In genomic region chr15:74843445-74843828, GRCh38 we compare ENCODE assay signal across 8 cellular contexts. TPM values are rescaled to one million over a fixed set of nuclear protein-coding genes. Genes with fewer than 3 reads are reported as not detected.
DNase-seq lines count a peak whose midpoint lies in the region; ATAC-seq, FAIRE-seq and TF ChIP-seq lines count a peak whose summit lies in the region.

No MANE protein-coding gene starts in this region.

- in situ Hi-C loops in HepG2 (cut with HindIII; ENCODE audit: extremely low pct_ligation_motif_present, low pct_unique_long_range_greater_than_20kb) = no loop called here

- H3K27me3 ChIP-seq in HepG2 (ENCODE audit: control insufficient read depth in 1 of 2, insufficient read depth in 2 of 2, low read length in 2 of 2) (no peaks in the 10 kb centered on the region), thoracic aorta (replicated peaks; ENCODE audit: insufficient read depth) (no peaks in the 10 kb centered on the region)

- peak overlapping the region; percentile 90 for H3K27ac Mint-ChIP-seq in T-helper 2 cell treated with Interferon-gamma antibody and Interleukin-4, amounts not matched to agents 5 μg/mL and 100 μg/mL, for 36 hours

- CTCF ChIA-PET in HepG2 (lab: Yijun Ruan, JAX; ENCODE audit: low intra/inter-chr PET ratio, low total read pairs) = interaction anchor here (1.8 kb wide), 1 partner anchor 72 kb away, joined by 6 read pairs; no protein-coding TSS in a partner anchor

- DNase-seq in T-helper 2 cell treated with Interferon-gamma antibody and Interleukin-4, amounts not matched to agents 5 μg/mL and 100 μg/mL, for 36 hours (ENCODE audit: low spot score) = no peak
- DNase-seq in T-helper 2 cell = no peak
- no peak for DNase-seq in HepG2 (ENCODE audit: low spot score)
- no peak for DNase-seq in thoracic aorta (ENCODE audit: low spot score)
- DNase-seq in NCI-H1930 (lab: John Stamatoyannopoulos, UW) = no peak
- DNase-seq in DMS79 treated with DMSO at 0.1 percent for 48 hours (lab: John Stamatoyannopoulos, UW) = no peak

- H3K36me3 ChIP-seq in HepG2 (replicated peaks in 1 of 2; ENCODE audit: control insufficient read depth in 1 of 2, insufficient read depth in 2 of 2, low read length in 2 of 2) (peaks cover 8 to 24% of the 10 kb centered on the region in 2 experiments; a peak in 4 of 5 replicates), thoracic aorta (peaks cover 13% of the 10 kb centered on the region)

- H3K9me3 ChIP-seq in HepG2 (ENCODE audit: low read length) = no peaks in the 10 kb centered on the region
- no peaks in the 10 kb centered on the region for H3K9me3 ChIP-seq in thoracic aorta

- TF ChIP-seq CTCF in HepG2 (CRISPR knock-in tag; IDR thresholded peaks at IDR 0.05) = no peak
- no peak for TF ChIP-seq CTCF in thoracic aorta (IDR thresholded peaks at IDR 0.05)

- POLR2A ChIA-PET in HepG2 (lab: Yijun Ruan, JAX) = interaction anchor here (0.9 kb wide), 1 partner anchor 30 kb away, joined by 3 read pairs; the partner anchor contains the start of gene SCAMP2

- 0 out of 2 replicates have a peak, but pooled peaks have one; percentile 24 for TF ChIP-seq RAD21 in HepG2 (CRISPR knock-in tag; IDR thresholded peaks at IDR 0.05)

- WGBS in HepG2 (ENCODE audit: low lambda C conversion rate) = 79% methylated on average over 11 of the region's 18 CpGs

- peaks cover 47% of the 10 kb centered on the region for H3K4me1 Mint-ChIP-seq in T-helper 2 cell treated with Interferon-gamma antibody and Interleukin-4, amounts not matched to agents 5 μg/mL and 100 μg/mL, for 36 hours (ENCODE audit: low read depth)

- intact Hi-C loops in HepG2 (cut with micrococcal nuclease; ENCODE audit: unreplicated experiment) = loop anchor here (2.0 kb wide), 1 partner anchor 13 kb away; no protein-coding TSS in a partner anchor

- H2AFZ ChIP-seq in HepG2 (ENCODE audit: low read length) = no peak overlapping the region

- H3K27me3 Mint-ChIP-seq in T-helper 2 cell treated with Interferon-gamma antibody and Interleukin-4, amounts not matched to agents 5 μg/mL and 100 μg/mL, for 36 hours (ENCODE audit: low read depth) = no peaks in the 10 kb centered on the region

- BruUV-seq in HepG2 (replicated peaks; lab: Mats Ljungman, UMichigan) = TSS peak; percentile 74

- FAIRE-seq in HepG2 (lab: Jason Lieb, UNC) = no peak

- ATAC-seq in HepG2 (no peak), thoracic aorta (ENCODE audit: insufficient number of reproducible peaks, low FRiP score, low read depth) (no peak), GM21717 (IDR thresholded peaks at IDR 0.05; ENCODE audit: unreplicated experiment) (no peak)

- H3K4me3 ChIP-seq in HepG2 (replicated peaks in 1 of 3; ENCODE audit: insufficient read depth in 1 of 3, low read depth in 2 of 3, low read length in 3 of 3) (peak overlapping the region in 2 of 3 experiments; percentile 6 to 84; a peak in 2 of 6 replicates), thoracic aorta (peak overlapping the region; percentile 96)

- peak overlapping the region; percentile 89 for H3K4me2 ChIP-seq in HepG2 (ENCODE audit: low read depth, low read length)

- peak overlapping the region; percentile 76 for H3K4me3 Mint-ChIP-seq in T-helper 2 cell treated with Interferon-gamma antibody and Interleukin-4, amounts not matched to agents 5 μg/mL and 100 μg/mL, for 36 hours

- no peaks in the 10 kb centered on the region for H3K79me2 ChIP-seq in HepG2 (ENCODE audit: insufficient read depth, low read length)

- TF ChIP-seq POLR2A in HepG2 (IDR thresholded peaks at IDR 0.05; ENCODE audit: insufficient read depth in 1 of 2, low read depth in 2 of 2, low read length in 2 of 2) = no peak

- H3K9me3 Mint-ChIP-seq in T-helper 2 cell treated with Interferon-gamma antibody and Interleukin-4, amounts not matched to agents 5 μg/mL and 100 μg/mL, for 36 hours = no peaks in the 10 kb centered on the region

- H3K4me1 ChIP-seq in HepG2 (ENCODE audit: insufficient read depth, low read length) = peaks cover 22% of the 10 kb centered on the region
- H3K4me1 ChIP-seq in thoracic aorta (ENCODE audit: control insufficient read depth in 1 of 2, low read depth in 2 of 2) = peaks cover 11 to 19% of the 10 kb centered on the region in 2 donors

- H3K27ac ChIP-seq in angular gyrus (ENCODE audit: low read depth, low read length) = peak overlapping the region; percentile 93
- H3K27ac ChIP-seq in HepG2 (ENCODE audit: extremely low read length, insufficient read depth, low read length) = peak overlapping the region; percentile 57
- H3K27ac ChIP-seq in thoracic aorta = peak overlapping the region; percentile 73 to 76

- no peaks in the 10 kb centered on the region for H4K20me1 ChIP-seq in HepG2 (ENCODE audit: insufficient read depth, low read length)

- H3K36me3 Mint-ChIP-seq in T-helper 2 cell treated with Interferon-gamma antibody and Interleukin-4, amounts not matched to agents 5 μg/mL and 100 μg/mL, for 36 hours (ENCODE audit: low read depth) = peaks cover 55% of the 10 kb centered on the region

- H3K9ac ChIP-seq in HepG2 (ENCODE audit: insufficient read depth, low read depth, low read length) = peak overlapping the region; percentile 69

- TF ChIP-seq EP300 in HepG2 (IDR thresholded peaks at IDR 0.05; ENCODE audit: low read depth in 2 of 2, low read length in 2 of 2) (no peak), HepG2 (CRISPR knock-in tag; IDR thresholded peaks at IDR 0.05; ENCODE audit: borderline replicate concordance) (no peak)

RNA-seq across cellular contexts. Expression of gene ULK3, which starts 0.5 kb away (rescaled TPM):
- total RNA-seq in HepG2 (2016; rRNA removed; fragmentation: Illumina TruSeq; extraction: Trizol) = 8.2 and 15.2 TPM in 2 replicates
- 7.6 and 8.1 TPM in 2 replicates for total RNA-seq in HepG2 (2016; cell fraction: cytosol; rRNA removed; fragmentation: Illumina TruSeq; extraction: Trizol; ENCODE audit: low read depth)
- total RNA-seq in HepG2 (2016; cell fraction: insoluble cytoplasmic fraction; rRNA removed; fragmentation: Illumina TruSeq; extraction: Trizol) = 8.9 and 14.6 TPM in 2 replicates
- total RNA-seq in HepG2 (2016; cell fraction: membrane; rRNA removed; fragmentation: Illumina TruSeq; extraction: Trizol) = 17.8 and 17.9 TPM in 2 replicates
- total RNA-seq in HepG2 (2016; cell fraction: nucleus; rRNA removed; fragmentation: Illumina TruSeq; extraction: Trizol) = 13.8 and 17.0 TPM in 2 replicates
- polyA plus RNA-seq in HepG2 (2011; rRNA removed) = 23.7 and 25.1 TPM in 2 replicates
- 10.1 and 12.4 TPM in 2 replicates for polyA plus RNA-seq in HepG2 (2011; cell fraction: cytosol; rRNA removed)
- 149 and 163 TPM in 2 replicates for polyA plus RNA-seq in HepG2 (2011; cell fraction: nucleus; rRNA removed)
- polyA plus RNA-seq in HepG2 (2012) = 11.8 and 16.1 TPM in 2 replicates
- polyA plus RNA-seq in HepG2 (2016; cell fraction: cytosol; fragmentation: Illumina TruSeq; extraction: Trizol; ENCODE audit: low read depth) = 9.7 and 10.4 TPM in 2 replicates
- polyA plus RNA-seq in HepG2 (2016; cell fraction: insoluble cytoplasmic fraction; fragmentation: Illumina TruSeq; extraction: Trizol; ENCODE audit: low read depth) = 7.6 and 10.2 TPM in 2 replicates
- 15.2 and 26.1 TPM in 2 replicates for polyA plus RNA-seq in HepG2 (2016; cell fraction: membrane; fragmentation: Illumina TruSeq; extraction: Trizol; ENCODE audit: low read depth)
- polyA plus RNA-seq in HepG2 (2016; cell fraction: nucleus; fragmentation: Illumina TruSeq; extraction: Trizol; ENCODE audit: insufficient read depth, low read depth) = 43.8 and 44.9 TPM in 2 replicates
- 13.8 and 70.3 TPM in 2 replicates for polyA minus RNA-seq in HepG2 (2011; rRNA and poly(A)+ RNA removed; ENCODE audit: low replicate concordance)
- polyA minus RNA-seq in HepG2 (2011; cell fraction: cytosol; rRNA and poly(A)+ RNA removed) = 4.8 and 5.1 TPM in 2 replicates
- 11.6 and 13.2 TPM in 2 replicates for polyA minus RNA-seq in HepG2 (2011; cell fraction: nucleus; rRNA and poly(A)+ RNA removed)
- total RNA-seq in thoracic aorta = 10 to 100 TPM; 34.9 to 72.2 TPM

RNA-seq across cellular contexts. Expression of gene CPLX3, which starts 17.0 kb away (rescaled TPM):
- not detected in 2 replicates for total RNA-seq in HepG2 (2016; rRNA removed; fragmentation: Illumina TruSeq; extraction: Trizol)
- total RNA-seq in HepG2 (2016; cell fraction: cytosol; rRNA removed; fragmentation: Illumina TruSeq; extraction: Trizol; ENCODE audit: low read depth) = not detected in 2 replicates
- not detected in 2 replicates for total RNA-seq in HepG2 (2016; cell fraction: insoluble cytoplasmic fraction; rRNA removed; fragmentation: Illumina TruSeq; extraction: Trizol)
- not detected in 2 replicates for total RNA-seq in HepG2 (2016; cell fraction: membrane; rRNA removed; fragmentation: Illumina TruSeq; extraction: Trizol)
- total RNA-seq in HepG2 (2016; cell fraction: nucleus; rRNA removed; fragmentation: Illumina TruSeq; extraction: Trizol) = not detected in 2 replicates
- not detected in 2 replicates for polyA plus RNA-seq in HepG2 (2011; rRNA removed)
- not detected in 2 replicates for polyA plus RNA-seq in HepG2 (2011; cell fraction: cytosol; rRNA removed)
- polyA plus RNA-seq in HepG2 (2011; cell fraction: nucleus; rRNA removed) = 0.05 TPM in 1 of 2 replicates, not detected in the other
- not detected in 2 replicates for polyA plus RNA-seq in HepG2 (2012)
- not detected in 2 replicates for polyA plus RNA-seq in HepG2 (2016; cell fraction: cytosol; fragmentation: Illumina TruSeq; extraction: Trizol; ENCODE audit: low read depth)
- polyA plus RNA-seq in HepG2 (2016; cell fraction: insoluble cytoplasmic fraction; fragmentation: Illumina TruSeq; extraction: Trizol; ENCODE audit: low read depth) = not detected in 2 replicates
- not detected in 2 replicates for polyA plus RNA-seq in HepG2 (2016; cell fraction: membrane; fragmentation: Illumina TruSeq; extraction: Trizol; ENCODE audit: low read depth)
- polyA plus RNA-seq in HepG2 (2016; cell fraction: nucleus; fragmentation: Illumina TruSeq; extraction: Trizol; ENCODE audit: insufficient read depth, low read depth) = not detected in 2 replicates
- not detected in 2 replicates for polyA minus RNA-seq in HepG2 (2011; rRNA and poly(A)+ RNA removed; ENCODE audit: low replicate concordance)
- polyA minus RNA-seq in HepG2 (2011; cell fraction: cytosol; rRNA and poly(A)+ RNA removed) = not detected in 2 replicates
- polyA minus RNA-seq in HepG2 (2011; cell fraction: nucleus; rRNA and poly(A)+ RNA removed) = not detected in 2 replicates
- total RNA-seq in thoracic aorta = not detected

RNA-seq across cellular contexts. Expression of gene SCAMP2, which starts 29.7 kb away (rescaled TPM):
- total RNA-seq in HepG2 (2016; rRNA removed; fragmentation: Illumina TruSeq; extraction: Trizol) = 23.6 and 34.8 TPM in 2 replicates
- total RNA-seq in HepG2 (2016; cell fraction: cytosol; rRNA removed; fragmentation: Illumina TruSeq; extraction: Trizol; ENCODE audit: low read depth) = 9.6 and 11.5 TPM in 2 replicates
- 21.6 and 36.5 TPM in 2 replicates for total RNA-seq in HepG2 (2016; cell fraction: insoluble cytoplasmic fraction; rRNA removed; fragmentation: Illumina TruSeq; extraction: Trizol)
- total RNA-seq in HepG2 (2016; cell fraction: membrane; rRNA removed; fragmentation: Illumina TruSeq; extraction: Trizol) = 19.1 and 19.4 TPM in 2 replicates
- total RNA-seq in HepG2 (2016; cell fraction: nucleus; rRNA removed; fragmentation: Illumina TruSeq; extraction: Trizol) = 34.8 and 43.1 TPM in 2 replicates
- polyA plus RNA-seq in HepG2 (2011; rRNA removed) = 121 and 137 TPM in 2 replicates
- 79.1 and 105 TPM in 2 replicates for polyA plus RNA-seq in HepG2 (2011; cell fraction: cytosol; rRNA removed)
- 60.5 and 61.0 TPM in 2 replicates for polyA plus RNA-seq in HepG2 (2011; cell fraction: nucleus; rRNA removed)
- 46.1 and 60.6 TPM in 2 replicates for polyA plus RNA-seq in HepG2 (2012)
- polyA plus RNA-seq in HepG2 (2016; cell fraction: cytosol; fragmentation: Illumina TruSeq; extraction: Trizol; ENCODE audit: low read depth) = 13.9 and 15.3 TPM in 2 replicates
- 40.8 and 49.5 TPM in 2 replicates for polyA plus RNA-seq in HepG2 (2016; cell fraction: insoluble cytoplasmic fraction; fragmentation: Illumina TruSeq; extraction: Trizol; ENCODE audit: low read depth)
- 19.7 and 19.9 TPM in 2 replicates for polyA plus RNA-seq in HepG2 (2016; cell fraction: membrane; fragmentation: Illumina TruSeq; extraction: Trizol; ENCODE audit: low read depth)
- polyA plus RNA-seq in HepG2 (2016; cell fraction: nucleus; fragmentation: Illumina TruSeq; extraction: Trizol; ENCODE audit: insufficient read depth, low read depth) = 82.6 and 86.5 TPM in 2 replicates
- polyA minus RNA-seq in HepG2 (2011; rRNA and poly(A)+ RNA removed; ENCODE audit: low replicate concordance) = 153 and 215 TPM in 2 replicates
- 43.0 and 53.0 TPM in 2 replicates for polyA minus RNA-seq in HepG2 (2011; cell fraction: cytosol; rRNA and poly(A)+ RNA removed)
- polyA minus RNA-seq in HepG2 (2011; cell fraction: nucleus; rRNA and poly(A)+ RNA removed) = 19.7 and 32.7 TPM in 2 replicates
- 10 to 100 TPM; 62.1 to 84.5 TPM for total RNA-seq in thoracic aorta

RNA-seq across cellular contexts. Expression of gene LMAN1L, which starts 30.8 kb away (rescaled TPM):
- total RNA-seq in HepG2 (2016; rRNA removed; fragmentation: Illumina TruSeq; extraction: Trizol) (not detected in 2 replicates), thoracic aorta (not detected)
- total RNA-seq in HepG2 (2016; cell fraction: cytosol; rRNA removed; fragmentation: Illumina TruSeq; extraction: Trizol; ENCODE audit: low read depth) = not detected in 2 replicates
- total RNA-seq in HepG2 (2016; cell fraction: insoluble cytoplasmic fraction; rRNA removed; fragmentation: Illumina TruSeq; extraction: Trizol) = not detected in 2 replicates
- not detected in 2 replicates for total RNA-seq in HepG2 (2016; cell fraction: membrane; rRNA removed; fragmentation: Illumina TruSeq; extraction: Trizol)
- not detected in 2 replicates for total RNA-seq in HepG2 (2016; cell fraction: nucleus; rRNA removed; fragmentation: Illumina TruSeq; extraction: Trizol)
- not detected in 2 replicates for polyA plus RNA-seq in HepG2 (2011; rRNA removed)
- not detected in 2 replicates for polyA plus RNA-seq in HepG2 (2011; cell fraction: cytosol; rRNA removed)
- 0.17 and 0.26 TPM in 2 replicates for polyA plus RNA-seq in HepG2 (2011; cell fraction: nucleus; rRNA removed)
- not detected in 2 replicates for polyA plus RNA-seq in HepG2 (2012)
- polyA plus RNA-seq in HepG2 (2016; cell fraction: cytosol; fragmentation: Illumina TruSeq; extraction: Trizol; ENCODE audit: low read depth) = not detected in 2 replicates
- not detected in 2 replicates for polyA plus RNA-seq in HepG2 (2016; cell fraction: insoluble cytoplasmic fraction; fragmentation: Illumina TruSeq; extraction: Trizol; ENCODE audit: low read depth)
- polyA plus RNA-seq in HepG2 (2016; cell fraction: membrane; fragmentation: Illumina TruSeq; extraction: Trizol; ENCODE audit: low read depth) = not detected in 2 replicates
- not detected in 2 replicates for polyA plus RNA-seq in HepG2 (2016; cell fraction: nucleus; fragmentation: Illumina TruSeq; extraction: Trizol; ENCODE audit: insufficient read depth, low read depth)
- 0.07 TPM in 1 of 2 replicates, not detected in the other for polyA minus RNA-seq in HepG2 (2011; rRNA and poly(A)+ RNA removed; ENCODE audit: low replicate concordance)
- not detected in 2 replicates for polyA minus RNA-seq in HepG2 (2011; cell fraction: cytosol; rRNA and poly(A)+ RNA removed)
- polyA minus RNA-seq in HepG2 (2011; cell fraction: nucleus; rRNA and poly(A)+ RNA removed) = not detected in 2 replicates

RNA-seq across cellular contexts. Expression of gene MPI, which starts 46.4 kb away (rescaled TPM):
- total RNA-seq in HepG2 (2016; rRNA removed; fragmentation: Illumina TruSeq; extraction: Trizol) = 36.9 and 49.7 TPM in 2 replicates
- total RNA-seq in HepG2 (2016; cell fraction: cytosol; rRNA removed; fragmentation: Illumina TruSeq; extraction: Trizol; ENCODE audit: low read depth) = 14.9 and 19.2 TPM in 2 replicates
- total RNA-seq in HepG2 (2016; cell fraction: insoluble cytoplasmic fraction; rRNA removed; fragmentation: Illumina TruSeq; extraction: Trizol) = 41.4 and 51.3 TPM in 2 replicates
- 19.0 and 24.4 TPM in 2 replicates for total RNA-seq in HepG2 (2016; cell fraction: membrane; rRNA removed; fragmentation: Illumina TruSeq; extraction: Trizol)
- 19.5 and 27.2 TPM in 2 replicates for total RNA-seq in HepG2 (2016; cell fraction: nucleus; rRNA removed; fragmentation: Illumina TruSeq; extraction: Trizol)
- polyA plus RNA-seq in HepG2 (2011; rRNA removed) = 63.5 and 66.7 TPM in 2 replicates
- 68.2 and 75.7 TPM in 2 replicates for polyA plus RNA-seq in HepG2 (2011; cell fraction: cytosol; rRNA removed)
- polyA plus RNA-seq in HepG2 (2011; cell fraction: nucleus; rRNA removed) = 79.4 and 82.3 TPM in 2 replicates
- polyA plus RNA-seq in HepG2 (2012) = 35.5 and 45.4 TPM in 2 replicates
- polyA plus RNA-seq in HepG2 (2016; cell fraction: cytosol; fragmentation: Illumina TruSeq; extraction: Trizol; ENCODE audit: low read depth) = 11.8 and 13.8 TPM in 2 replicates
- polyA plus RNA-seq in HepG2 (2016; cell fraction: insoluble cytoplasmic fraction; fragmentation: Illumina TruSeq; extraction: Trizol; ENCODE audit: low read depth) = 52.7 and 54.7 TPM in 2 replicates
- polyA plus RNA-seq in HepG2 (2016; cell fraction: membrane; fragmentation: Illumina TruSeq; extraction: Trizol; ENCODE audit: low read depth) = 18.4 and 18.9 TPM in 2 replicates
- polyA plus RNA-seq in HepG2 (2016; cell fraction: nucleus; fragmentation: Illumina TruSeq; extraction: Trizol; ENCODE audit: insufficient read depth, low read depth) = 25.9 and 30.1 TPM in 2 replicates
- polyA minus RNA-seq in HepG2 (2011; rRNA and poly(A)+ RNA removed; ENCODE audit: low replicate concordance) = 129 and 146 TPM in 2 replicates
- 28.5 and 36.3 TPM in 2 replicates for polyA minus RNA-seq in HepG2 (2011; cell fraction: cytosol; rRNA and poly(A)+ RNA removed)
- 54.8 and 73.8 TPM in 2 replicates for polyA minus RNA-seq in HepG2 (2011; cell fraction: nucleus; rRNA and poly(A)+ RNA removed)
- 10 to 100 TPM; 45.6 to 65.5 TPM for total RNA-seq in thoracic aorta
